In the genomic region with DNA sequence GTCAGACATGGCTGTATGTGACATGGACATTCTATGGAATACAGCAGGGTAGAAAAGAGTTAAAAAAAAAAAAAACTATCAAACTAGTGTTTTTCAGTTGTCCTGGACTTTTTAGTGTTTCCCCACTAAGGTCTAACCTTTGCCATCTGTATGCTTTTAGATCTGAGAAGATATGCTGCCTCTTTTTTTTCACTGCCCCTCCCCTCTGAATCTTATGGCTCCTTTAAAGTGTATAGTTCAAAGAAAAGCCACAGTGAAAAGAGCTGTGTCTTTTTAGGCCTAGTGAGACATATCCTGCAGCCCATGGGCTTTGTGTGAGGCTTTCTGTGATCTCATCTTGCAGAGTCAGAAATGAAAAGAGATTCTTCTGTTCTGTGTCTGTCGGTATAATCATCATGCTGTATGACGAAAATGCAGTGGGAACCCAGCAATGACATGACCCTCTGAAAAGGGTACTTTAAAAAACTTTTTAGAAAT, we compare ENCODE assay signal across 1 cellular context.
TF ChIP-seq lines count a peak whose summit lies in the region.

No MANE protein-coding gene starts in this region.

TF ChIP-seq in HepG2, 621 proteins besides CTCF, POLR2A, EP300 and RAD21 (continued from another document and continues in another):
- TF ChIP-seq ZSCAN29 (CRISPR knock-in tag; conservative IDR thresholded peaks at IDR 0.05) (0 out of 2 replicates have a peak, but pooled peaks have one; percentile 56), ZNF574 (CRISPR knock-in tag; IDR thresholded peaks at IDR 0.05) (no peak; the same call in 1 of the 2 replicates), ZNF501 (CRISPR knock-in tag; IDR thresholded peaks at IDR 0.05) (no peak), GZF1 (CRISPR knock-in tag; IDR thresholded peaks at IDR 0.05) (no peak), U2AF1 (optimal IDR thresholded peaks at IDR 0.05; ENCODE audit: low read depth, low read length) (no peak), NRL (CRISPR knock-in tag; IDR thresholded peaks at IDR 0.05; ENCODE audit: borderline replicate concordance) (no peak), SP5 (CRISPR knock-in tag; IDR thresholded peaks at IDR 0.05; ENCODE audit: borderline replicate concordance, low read depth) (peak; percentile 99), SKI (IDR thresholded peaks at IDR 0.05; ENCODE audit: partially characterized antibody) (no peak), NR2F2 (IDR thresholded peaks at IDR 0.05; ENCODE audit: borderline replicate concordance, low read depth) (peak; percentile 91), SIX4 (CRISPR knock-in tag; IDR thresholded peaks at IDR 0.05) (peak; percentile 87), ZNF44 (CRISPR knock-in tag; IDR thresholded peaks at IDR 0.05) (no peak), NPAS2 (CRISPR knock-in tag; IDR thresholded peaks at IDR 0.05; ENCODE audit: borderline replicate concordance) (no peak), TARDBP (CRISPR knock-in tag; IDR thresholded peaks at IDR 0.05) (peak; percentile 81), TGIF2 (CRISPR knock-in tag; IDR thresholded peaks at IDR 0.05) (no peak), ZNF557 (CRISPR knock-in tag; IDR thresholded peaks at IDR 0.05) (no peak), ATF4 (CRISPR knock-in tag; IDR thresholded peaks at IDR 0.05) (no peak; a peak in 1 of 4 replicates), MTA1 (CRISPR knock-in tag; IDR thresholded peaks at IDR 0.05; ENCODE audit: borderline replicate concordance) (no peak; the same call in 1 of the 2 replicates), ZBTB42 (CRISPR knock-in tag; IDR thresholded peaks at IDR 0.05) (no peak), KLF6 (CRISPR knock-in tag; IDR thresholded peaks at IDR 0.05) (no peak; the same call in 1 of the 2 replicates), MYNN (CRISPR knock-in tag; IDR thresholded peaks at IDR 0.05; ENCODE audit: low read depth) (no peak), PPARG (CRISPR knock-in tag; conservative IDR thresholded peaks at IDR 0.05) (peak; percentile 96), ZNF547 (CRISPR knock-in tag; IDR thresholded peaks at IDR 0.05) (no peak), SP4 (CRISPR knock-in tag; IDR thresholded peaks at IDR 0.05) (no peak), ZNF674 (CRISPR knock-in tag; IDR thresholded peaks at IDR 0.05; ENCODE audit: low read depth) (no peak), ZNF713 (CRISPR knock-in tag; IDR thresholded peaks at IDR 0.05) (no peak), IKZF1 (IDR thresholded peaks at IDR 0.05) (no peak), HNF4G (IDR thresholded peaks at IDR 0.05; ENCODE audit: borderline replicate concordance, low read depth, low read length) (peak; percentile 74; the same call in 1 of the 2 replicates), HNF4G (CRISPR knock-in tag; IDR thresholded peaks at IDR 0.05; ENCODE audit: borderline replicate concordance, low read depth) (peak; percentile 39; the same call in 1 of the 2 replicates), SUZ12 (IDR thresholded peaks at IDR 0.05; ENCODE audit: low read depth, low read length) (no peak), DR1 (CRISPR knock-in tag; IDR thresholded peaks at IDR 0.05) (no peak), NFYB (CRISPR knock-in tag; IDR thresholded peaks at IDR 0.05) (no peak; the same call in 1 of the 2 replicates), FIP1L1 (IDR thresholded peaks at IDR 0.05; ENCODE audit: borderline replicate concordance, insufficient read depth, low read depth, low read length) (no peak), CERS6 (CRISPR knock-in tag; IDR thresholded peaks at IDR 0.05) (no peak), ATM (IDR thresholded peaks at IDR 0.05; ENCODE audit: borderline replicate concordance) (no peak), MEF2D (CRISPR knock-in tag; IDR thresholded peaks at IDR 0.05) (no peak; the same call in 1 of the 2 replicates), ETV5 (CRISPR knock-in tag; IDR thresholded peaks at IDR 0.05; ENCODE audit: borderline replicate concordance) (peak; percentile 83; the same call in 1 of the 2 replicates)
- TF ChIP-seq, protein P1, sequence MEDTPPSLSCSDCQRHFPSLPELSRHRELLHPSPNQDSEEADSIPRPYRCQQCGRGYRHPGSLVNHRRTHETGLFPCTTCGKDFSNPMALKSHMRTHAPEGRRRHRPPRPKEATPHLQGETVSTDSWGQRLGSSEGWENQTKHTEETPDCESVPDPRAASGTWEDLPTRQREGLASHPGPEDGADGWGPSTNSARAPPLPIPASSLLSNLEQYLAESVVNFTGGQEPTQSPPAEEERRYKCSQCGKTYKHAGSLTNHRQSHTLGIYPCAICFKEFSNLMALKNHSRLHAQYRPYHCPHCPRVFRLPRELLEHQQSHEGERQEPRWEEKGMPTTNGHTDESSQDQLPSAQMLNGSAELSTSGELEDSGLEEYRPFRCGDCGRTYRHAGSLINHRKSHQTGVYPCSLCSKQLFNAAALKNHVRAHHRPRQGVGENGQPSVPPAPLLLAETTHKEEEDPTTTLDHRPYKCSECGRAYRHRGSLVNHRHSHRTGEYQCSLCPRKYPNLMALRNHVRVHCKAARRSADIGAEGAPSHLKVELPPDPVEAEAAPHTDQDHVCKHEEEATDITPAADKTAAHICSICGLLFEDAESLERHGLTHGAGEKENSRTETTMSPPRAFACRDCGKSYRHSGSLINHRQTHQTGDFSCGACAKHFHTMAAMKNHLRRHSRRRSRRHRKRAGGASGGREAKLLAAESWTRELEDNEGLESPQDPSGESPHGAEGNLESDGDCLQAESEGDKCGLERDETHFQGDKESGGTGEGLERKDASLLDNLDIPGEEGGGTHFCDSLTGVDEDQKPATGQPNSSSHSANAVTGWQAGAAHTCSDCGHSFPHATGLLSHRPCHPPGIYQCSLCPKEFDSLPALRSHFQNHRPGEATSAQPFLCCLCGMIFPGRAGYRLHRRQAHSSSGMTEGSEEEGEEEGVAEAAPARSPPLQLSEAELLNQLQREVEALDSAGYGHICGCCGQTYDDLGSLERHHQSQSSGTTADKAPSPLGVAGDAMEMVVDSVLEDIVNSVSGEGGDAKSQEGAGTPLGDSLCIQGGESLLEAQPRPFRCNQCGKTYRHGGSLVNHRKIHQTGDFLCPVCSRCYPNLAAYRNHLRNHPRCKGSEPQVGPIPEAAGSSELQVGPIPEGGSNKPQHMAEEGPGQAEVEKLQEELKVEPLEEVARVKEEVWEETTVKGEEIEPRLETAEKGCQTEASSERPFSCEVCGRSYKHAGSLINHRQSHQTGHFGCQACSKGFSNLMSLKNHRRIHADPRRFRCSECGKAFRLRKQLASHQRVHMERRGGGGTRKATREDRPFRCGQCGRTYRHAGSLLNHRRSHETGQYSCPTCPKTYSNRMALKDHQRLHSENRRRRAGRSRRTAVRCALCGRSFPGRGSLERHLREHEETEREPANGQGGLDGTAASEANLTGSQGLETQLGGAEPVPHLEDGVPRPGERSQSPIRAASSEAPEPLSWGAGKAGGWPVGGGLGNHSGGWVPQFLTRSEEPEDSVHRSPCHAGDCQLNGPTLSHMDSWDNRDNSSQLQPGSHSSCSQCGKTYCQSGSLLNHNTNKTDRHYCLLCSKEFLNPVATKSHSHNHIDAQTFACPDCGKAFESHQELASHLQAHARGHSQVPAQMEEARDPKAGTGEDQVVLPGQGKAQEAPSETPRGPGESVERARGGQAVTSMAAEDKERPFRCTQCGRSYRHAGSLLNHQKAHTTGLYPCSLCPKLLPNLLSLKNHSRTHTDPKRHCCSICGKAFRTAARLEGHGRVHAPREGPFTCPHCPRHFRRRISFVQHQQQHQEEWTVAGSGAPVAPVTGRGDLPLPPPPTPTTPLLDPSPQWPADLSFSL (CRISPR knock-in tag; IDR thresholded peaks at IDR 0.05) = no peak; the same call in 1 of the 2 replicates
- TF ChIP-seq, protein P2, sequence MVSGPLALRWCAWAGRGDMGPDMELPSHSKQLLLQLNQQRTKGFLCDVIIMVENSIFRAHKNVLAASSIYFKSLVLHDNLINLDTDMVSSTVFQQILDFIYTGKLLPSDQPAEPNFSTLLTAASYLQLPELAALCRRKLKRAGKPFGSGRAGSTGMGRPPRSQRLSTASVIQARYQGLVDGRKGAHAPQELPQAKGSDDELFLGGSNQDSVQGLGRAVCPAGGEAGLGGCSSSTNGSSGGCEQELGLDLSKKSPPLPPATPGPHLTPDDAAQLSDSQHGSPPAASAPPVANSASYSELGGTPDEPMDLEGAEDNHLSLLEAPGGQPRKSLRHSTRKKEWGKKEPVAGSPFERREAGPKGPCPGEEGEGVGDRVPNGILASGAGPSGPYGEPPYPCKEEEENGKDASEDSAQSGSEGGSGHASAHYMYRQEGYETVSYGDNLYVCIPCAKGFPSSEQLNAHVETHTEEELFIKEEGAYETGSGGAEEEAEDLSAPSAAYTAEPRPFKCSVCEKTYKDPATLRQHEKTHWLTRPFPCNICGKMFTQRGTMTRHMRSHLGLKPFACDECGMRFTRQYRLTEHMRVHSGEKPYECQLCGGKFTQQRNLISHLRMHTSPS (CRISPR knock-in tag; IDR thresholded peaks at IDR 0.05; ENCODE audit: low read depth) = no peak
- TF ChIP-seq, protein P3, sequence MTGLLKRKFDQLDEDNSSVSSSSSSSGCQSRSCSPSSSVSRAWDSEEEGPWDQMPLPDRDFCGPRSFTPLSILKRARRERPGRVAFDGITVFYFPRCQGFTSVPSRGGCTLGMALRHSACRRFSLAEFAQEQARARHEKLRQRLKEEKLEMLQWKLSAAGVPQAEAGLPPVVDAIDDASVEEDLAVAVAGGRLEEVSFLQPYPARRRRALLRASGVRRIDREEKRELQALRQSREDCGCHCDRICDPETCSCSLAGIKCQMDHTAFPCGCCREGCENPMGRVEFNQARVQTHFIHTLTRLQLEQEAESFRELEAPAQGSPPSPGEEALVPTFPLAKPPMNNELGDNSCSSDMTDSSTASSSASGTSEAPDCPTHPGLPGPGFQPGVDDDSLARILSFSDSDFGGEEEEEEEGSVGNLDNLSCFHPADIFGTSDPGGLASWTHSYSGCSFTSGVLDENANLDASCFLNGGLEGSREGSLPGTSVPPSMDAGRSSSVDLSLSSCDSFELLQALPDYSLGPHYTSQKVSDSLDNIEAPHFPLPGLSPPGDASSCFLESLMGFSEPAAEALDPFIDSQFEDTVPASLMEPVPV (CRISPR knock-in tag; IDR thresholded peaks at IDR 0.05) = no peak
- TF ChIP-seq, protein P4, sequence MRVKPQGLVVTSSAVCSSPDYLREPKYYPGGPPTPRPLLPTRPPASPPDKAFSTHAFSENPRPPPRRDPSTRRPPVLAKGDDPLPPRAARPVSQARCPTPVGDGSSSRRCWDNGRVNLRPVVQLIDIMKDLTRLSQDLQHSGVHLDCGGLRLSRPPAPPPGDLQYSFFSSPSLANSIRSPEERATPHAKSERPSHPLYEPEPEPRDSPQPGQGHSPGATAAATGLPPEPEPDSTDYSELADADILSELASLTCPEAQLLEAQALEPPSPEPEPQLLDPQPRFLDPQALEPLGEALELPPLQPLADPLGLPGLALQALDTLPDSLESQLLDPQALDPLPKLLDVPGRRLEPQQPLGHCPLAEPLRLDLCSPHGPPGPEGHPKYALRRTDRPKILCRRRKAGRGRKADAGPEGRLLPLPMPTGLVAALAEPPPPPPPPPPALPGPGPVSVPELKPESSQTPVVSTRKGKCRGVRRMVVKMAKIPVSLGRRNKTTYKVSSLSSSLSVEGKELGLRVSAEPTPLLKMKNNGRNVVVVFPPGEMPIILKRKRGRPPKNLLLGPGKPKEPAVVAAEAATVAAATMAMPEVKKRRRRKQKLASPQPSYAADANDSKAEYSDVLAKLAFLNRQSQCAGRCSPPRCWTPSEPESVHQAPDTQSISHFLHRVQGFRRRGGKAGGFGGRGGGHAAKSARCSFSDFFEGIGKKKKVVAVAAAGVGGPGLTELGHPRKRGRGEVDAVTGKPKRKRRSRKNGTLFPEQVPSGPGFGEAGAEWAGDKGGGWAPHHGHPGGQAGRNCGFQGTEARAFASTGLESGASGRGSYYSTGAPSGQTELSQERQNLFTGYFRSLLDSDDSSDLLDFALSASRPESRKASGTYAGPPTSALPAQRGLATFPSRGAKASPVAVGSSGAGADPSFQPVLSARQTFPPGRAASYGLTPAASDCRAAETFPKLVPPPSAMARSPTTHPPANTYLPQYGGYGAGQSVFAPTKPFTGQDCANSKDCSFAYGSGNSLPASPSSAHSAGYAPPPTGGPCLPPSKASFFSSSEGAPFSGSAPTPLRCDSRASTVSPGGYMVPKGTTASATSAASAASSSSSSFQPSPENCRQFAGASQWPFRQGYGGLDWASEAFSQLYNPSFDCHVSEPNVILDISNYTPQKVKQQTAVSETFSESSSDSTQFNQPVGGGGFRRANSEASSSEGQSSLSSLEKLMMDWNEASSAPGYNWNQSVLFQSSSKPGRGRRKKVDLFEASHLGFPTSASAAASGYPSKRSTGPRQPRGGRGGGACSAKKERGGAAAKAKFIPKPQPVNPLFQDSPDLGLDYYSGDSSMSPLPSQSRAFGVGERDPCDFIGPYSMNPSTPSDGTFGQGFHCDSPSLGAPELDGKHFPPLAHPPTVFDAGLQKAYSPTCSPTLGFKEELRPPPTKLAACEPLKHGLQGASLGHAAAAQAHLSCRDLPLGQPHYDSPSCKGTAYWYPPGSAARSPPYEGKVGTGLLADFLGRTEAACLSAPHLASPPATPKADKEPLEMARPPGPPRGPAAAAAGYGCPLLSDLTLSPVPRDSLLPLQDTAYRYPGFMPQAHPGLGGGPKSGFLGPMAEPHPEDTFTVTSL (CRISPR knock-in tag; IDR thresholded peaks at IDR 0.05; ENCODE audit: borderline replicate concordance) = peak; percentile 69; the same call in 1 of the 2 replicates
